Comparison of ENCODE assay signal across 18 cellular contexts in the genomic region with DNA sequence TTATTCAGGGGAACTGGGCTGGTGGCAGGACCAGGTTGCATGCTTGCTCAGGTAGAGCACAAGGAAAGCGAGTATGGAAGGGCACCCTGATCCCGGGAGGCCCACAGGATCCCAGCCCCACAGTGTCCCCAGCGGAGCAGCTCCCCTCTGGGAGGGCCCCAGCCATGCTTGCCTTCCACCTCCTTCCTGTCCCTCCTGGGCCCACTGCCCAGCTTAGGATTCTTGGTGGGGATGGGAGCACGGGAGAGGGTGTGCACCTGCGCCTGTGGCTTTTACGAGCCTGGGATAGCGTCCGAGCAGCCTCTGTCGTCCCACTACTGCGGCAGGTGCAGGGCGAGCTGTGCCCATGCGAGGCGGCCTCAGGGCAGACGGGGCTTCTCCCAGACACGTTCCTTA.
A peak's percentile ranks its signal among the peaks of the same experiment; 100 is the strongest.
DNase-seq lines count a peak whose midpoint lies in the region; ATAC-seq and TF ChIP-seq lines count a peak whose summit lies in the region.
"Had no signal": no experiment of that assay in that cellular context is flagged by ENCODE, and none has a peak within 500 bp of the region (broad histone marks: within the 10 kb centered on the region; RNA-seq: fewer than 3 reads in every experiment).

No MANE protein-coding gene starts in this region.

- DNase-seq in left ventricle myocardium superior = peak; percentile 29
- DNase-seq in Right ventricle myocardium superior = no peak
- peak; percentile 69 for DNase-seq in chondrocyte (ENCODE audit: low spot score)
- no peak for DNase-seq in naive B cell
- DNase-seq in caudate nucleus (lab: John Stamatoyannopoulos, UW) = no peak
- DNase-seq in NCI-H146 treated with DMSO at 0.1 percent for 48 hours (lab: John Stamatoyannopoulos, UW; ENCODE audit: unreplicated experiment) = no peak
- DNase-seq: BE2C; Calu3; CD8-positive, alpha-beta T cell; DMS53; Karpas-422; NCI-H1417 treated with DMSO at 0.1 percent for 48 hours; NCI-H1930; NCI-H345 had no signal

- H3K27ac Mint-ChIP-seq in chondrocyte (ENCODE audit: unreplicated experiment) (no peak overlapping the region), naive B cell (peak overlapping the region in 4 of 6 donors; percentile 76 to 99 (median 88))
- H3K27ac Mint-ChIP-seq: CD8-positive, alpha-beta T cell; IgD-negative memory B cell had no signal

- TF ChIP-seq CTCF in chondrocyte (IDR thresholded peaks at IDR 0.05) = no peak

- H3K4me1 Mint-ChIP-seq in chondrocyte (ENCODE audit: low read depth) = peaks cover 35% of the 10 kb centered on the region
- H3K4me1 Mint-ChIP-seq in naive B cell = peaks cover 28 to 53% (median 48%) of the 10 kb centered on the region in 3 donors

- no peak overlapping the region for H3K27ac ChIP-seq in caudate nucleus (ENCODE audit: low read depth, low read length)

- H3K9me3 Mint-ChIP-seq in chondrocyte (ENCODE audit: low read depth) = no peaks in the 10 kb centered on the region
- H3K9me3 Mint-ChIP-seq in naive B cell = no peaks in the 10 kb centered on the region
- H3K9me3 Mint-ChIP-seq: CD8-positive, alpha-beta T cell; IgD-negative memory B cell had no signal

- H3K36me3 Mint-ChIP-seq in chondrocyte (ENCODE audit: low read depth) (peaks cover 8% of the 10 kb centered on the region), naive B cell (peaks cover 0 to 11% of the 10 kb centered on the region in 2 donors)

- ATAC-seq in left ventricle myocardium superior = no peak
- no peak for ATAC-seq in Right ventricle myocardium superior (ENCODE audit: poor library complexity)
- ATAC-seq in naive B cell (ENCODE audit: low read depth in 2 of 2) = no peak
- no peak for ATAC-seq in GM19035 (IDR thresholded peaks at IDR 0.05; ENCODE audit: unreplicated experiment)
- ATAC-seq in GM21423 (IDR thresholded peaks at IDR 0.05; ENCODE audit: unreplicated experiment) = no peak
- ATAC-seq: CD8-positive, alpha-beta T cell; HCT116 had no signal

- no peak overlapping the region for H3K4me3 Mint-ChIP-seq in chondrocyte (ENCODE audit: unreplicated experiment)
- H3K4me3 Mint-ChIP-seq in naive B cell = peak overlapping the region in 1 of 8 donors; percentile 57
- H3K4me3 Mint-ChIP-seq: CD8-positive, alpha-beta T cell had no signal

- intact Hi-C loops in left ventricle myocardium superior (cut with micrococcal nuclease) = no loop called here
- intact Hi-C loops in Right ventricle myocardium superior (cut with DNase I) = no loop called here

- H3K27me3 Mint-ChIP-seq in chondrocyte (ENCODE audit: low read depth) = no peaks in the 10 kb centered on the region
- no peaks in the 10 kb centered on the region for H3K27me3 Mint-ChIP-seq in naive B cell
- H3K27me3 Mint-ChIP-seq: IgD-negative memory B cell had no signal

Comparison
In these comparisons a context has a peak if more than half of its experiments do, and no peak if none do; other contexts are left out.
1. DNase-seq: peak in left ventricle myocardium superior (single experiment) and chondrocyte (single experiment); none in Right ventricle myocardium superior (single experiment), naive B cell (single experiment), caudate nucleus (0 of 61) and NCI-H146 treated with DMSO at 0.1 percent for 48 hours (single experiment).